24 cellular contexts compared by ENCODE assay signal in genomic region chr1:162327791-162328165, GRCh38. TPM values are rescaled to one million over a fixed set of nuclear protein-coding genes. Genes with fewer than 3 reads are reported as not detected.
"Had no signal": no experiment of that assay in that cellular context is flagged by ENCODE, and none has a peak within 500 bp of the region (broad histone marks: within the 10 kb centered on the region; RNA-seq: fewer than 3 reads in every experiment).

No MANE protein-coding gene starts in this region.

- H3K36me3 ChIP-seq: lower lobe of right lung, prostate gland, stomach, thoracic aorta had no signal

- H3K27ac ChIP-seq: coronary artery, lower lobe of right lung, prostate gland, thoracic aorta had no signal

- H3K9me3 ChIP-seq: lower lobe of right lung, prostate gland, stomach, thoracic aorta had no signal

- H3K4me1 ChIP-seq: lower lobe of right lung, prostate gland, stomach had no signal

- H3K4me1 Mint-ChIP-seq: activated CD4-positive, alpha-beta T cell treated with anti-CD3 and anti-CD28 coated beads, Interleukin-2, amount 10 ng/mL, durations not matched to agents 7 days and 5 days; immature natural killer cell had no signal

- H3K9me3 Mint-ChIP-seq: activated CD4-positive, alpha-beta T cell treated with anti-CD3 and anti-CD28 coated beads, Interleukin-2, amount 10 ng/mL, durations not matched to agents 7 days and 5 days; activated naive CD4-positive, alpha-beta T cell treated with anti-CD3 and anti-CD28 coated beads, Interleukin-2, amount 50 U/mL, for 72 hours; activated T-cell treated with anti-CD3 and anti-CD28 coated beads, Interleukin-2, amount 50 U/mL, for 72 hours; immature natural killer cell; mesothelial cell of epicardium; nephron progenitor cell had no signal

- H3K4me3 ChIP-seq: coronary artery, lower lobe of right lung, prostate gland, stomach, thoracic aorta had no signal

- H3K4me3 Mint-ChIP-seq: activated CD4-positive, alpha-beta T cell treated with anti-CD3 and anti-CD28 coated beads, Interleukin-2, amount 10 ng/mL, durations not matched to agents 7 days and 5 days; activated T-cell treated with anti-CD3 and anti-CD28 coated beads, Interleukin-2, amount 50 U/mL, for 72 hours; immature natural killer cell; mesothelial cell of epicardium; nephron progenitor cell had no signal

- ATAC-seq: activated naive CD4-positive, alpha-beta T cell treated with anti-CD3 and anti-CD28 coated beads, Interleukin-2, amount 50 U/mL, for 72 hours; activated T-cell treated with anti-CD3 and anti-CD28 coated beads, Interleukin-2, amount 50 U/mL, for 72 hours; right cardiac atrium had no signal

- H3K27me3 ChIP-seq: stomach had no signal

- H3K27ac Mint-ChIP-seq: activated CD4-positive, alpha-beta T cell treated with anti-CD3 and anti-CD28 coated beads, Interleukin-2, amount 10 ng/mL, durations not matched to agents 7 days and 5 days; activated naive CD4-positive, alpha-beta T cell treated with anti-CD3 and anti-CD28 coated beads, Interleukin-2, amount 50 U/mL, for 72 hours; activated T-cell treated with anti-CD3 and anti-CD28 coated beads, Interleukin-2, amount 50 U/mL, for 72 hours; mesothelial cell of epicardium; nephron progenitor cell had no signal

- DNase-seq: activated CD4-positive, alpha-beta T cell treated with anti-CD3 and anti-CD28 coated beads, Interleukin-2, amount 10 ng/mL, durations not matched to agents 7 days and 5 days; activated CD4-positive, CD25-positive, alpha-beta regulatory T cell; activated CD8-positive, alpha-beta memory T cell treated with anti-CD3 and anti-CD28 coated beads, Interleukin-2, amount 50 U/mL, for 48 hours; activated gamma-delta T cell; activated T-cell treated with anti-CD3 and anti-CD28 coated beads, Interleukin-2, amount 50 U/mL, for 72 hours; caudate nucleus; effector CD4-positive, alpha-beta T cell; foreskin melanocyte; immature natural killer cell; lower lobe of right lung; nephron progenitor cell; right cardiac atrium; stimulated activated CD4-positive, alpha-beta T cell treated with anti-CD3 and anti-CD28 coated beads, Interleukin-1b, Interleukin-23, amount 100 ng/mL, for 48 hours; stomach had no signal

- H3K36me3 Mint-ChIP-seq: activated naive CD4-positive, alpha-beta T cell treated with anti-CD3 and anti-CD28 coated beads, Interleukin-2, amount 50 U/mL, for 72 hours; immature natural killer cell; mesothelial cell of epicardium had no signal

RNA-seq across cellular contexts. Expression of gene SPATA46, which starts 48.9 kb away (rescaled TPM):
- total RNA-seq: activated CD4-positive, alpha-beta T cell treated with anti-CD3 and anti-CD28 coated beads, Interleukin-2, amount 10 ng/mL, durations not matched to agents 7 days and 5 days; activated naive CD4-positive, alpha-beta T cell treated with anti-CD3 and anti-CD28 coated beads, Interleukin-2, amount 50 U/mL, for 72 hours; activated T-cell treated with anti-CD3 and anti-CD28 coated beads, Interleukin-2, amount 50 U/mL, for 72 hours; endothelial cell of umbilical vein; fibroblast of lung; lower lobe of right lung; mesothelial cell of epicardium; osteoblast; right cardiac atrium; stomach; T-helper 2 cell treated with Interferon-gamma antibody and Interleukin-4, amounts not matched to agents 100 ng/mL and 5 ng/mL, for 36 hours; thoracic aorta; ureter had no signal
- polyA plus RNA-seq: endothelial cell of umbilical vein, fibroblast of lung, right cardiac atrium, stomach had no signal

RNA-seq across cellular contexts. Expression of gene C1orf226, which starts 53.8 kb away (rescaled TPM):
- total RNA-seq: activated CD4-positive, alpha-beta T cell treated with anti-CD3 and anti-CD28 coated beads, Interleukin-2, amount 10 ng/mL, durations not matched to agents 7 days and 5 days; T-helper 2 cell treated with Interferon-gamma antibody and Interleukin-4, amounts not matched to agents 100 ng/mL and 5 ng/mL, for 36 hours had no signal
- polyA plus RNA-seq: immature natural killer cell had no signal
